In genomic region chr4:185344743-185345538, GRCh38 we compare ENCODE assay signal across 10 cellular contexts. TPM values are rescaled to one million over a fixed set of nuclear protein-coding genes. Genes with fewer than 3 reads are reported as not detected.
DNase-seq lines count a peak whose midpoint lies in the region; ATAC-seq, FAIRE-seq and TF ChIP-seq lines count a peak whose summit lies in the region.
"Had no signal": no experiment of that assay in that cellular context is flagged by ENCODE, and none has a peak within 500 bp of the region (broad histone marks: within the 10 kb centered on the region; RNA-seq: fewer than 3 reads in every experiment).

No MANE protein-coding gene starts in this region.

- H2AFZ ChIP-seq in endothelial cell of umbilical vein (ENCODE audit: low read depth, low read length) (peak overlapping the region; percentile 82), H9 (ENCODE audit: low read length) (no peak overlapping the region)

- WGBS in H9 (ENCODE audit: extremely low coverage, insufficient read length, low lambda C conversion rate): no CpG with 5 or more reads among the region's 6 CpGs

- H3K4me3 Mint-ChIP-seq in CD8-positive, alpha-beta T cell: no peak overlapping the region
- no peak overlapping the region for H3K4me3 Mint-ChIP-seq in H9

- H3K18ac ChIP-seq in H9 (ENCODE audit: insufficient read length, low read depth, low read length): no peak overlapping the region

- H2BK5ac ChIP-seq in H9 (ENCODE audit: insufficient read length, low read length): no peak overlapping the region

- H3K36me3 Mint-ChIP-seq in CD8-positive, alpha-beta T cell: peaks cover 59% of the 10 kb centered on the region
- peaks cover 11 to 60% (median 50%) of the 10 kb centered on the region in 3 experiments for H3K36me3 Mint-ChIP-seq in H9 (ENCODE audit: insufficient read depth in 1 of 3, low read depth in 3 of 3)

- peak overlapping the region; percentile 14 for H3K27ac Mint-ChIP-seq in CD8-positive, alpha-beta T cell
- H3K27ac Mint-ChIP-seq in H9: 0 out of 7 replicates have a peak overlapping the region, but pooled peaks of 1 of the 3 experiments have one; percentile 72

- H2BK120ac ChIP-seq in H9 (ENCODE audit: low read depth, low read length, poor library complexity, severe bottlenecking): no peak overlapping the region

- no peaks in the 10 kb centered on the region for H3K79me2 ChIP-seq in endothelial cell of umbilical vein (ENCODE audit: control insufficient read depth, insufficient read depth, low read length)
- H3K79me2 ChIP-seq in H9 (ENCODE audit: insufficient read depth, low read length): no peaks in the 10 kb centered on the region

- dilution Hi-C loops in endothelial cell of umbilical vein (cut with MboI; ENCODE audit: extremely low pct_ligation_motif_present, low sequenced_read_pairs): no loop called here

- H3K9me3 Mint-ChIP-seq in CD8-positive, alpha-beta T cell: no peaks in the 10 kb centered on the region
- H3K9me3 Mint-ChIP-seq in H9: peaks cover 0 to 3% of the 10 kb centered on the region in 2 experiments; a peak in 1 of 5 replicates

- H3T11ph ChIP-seq in H9 (ENCODE audit: low read length): no peak overlapping the region

- intact Hi-C loops in CD8-positive, alpha-beta T cell (cut with DNase I, micrococcal nuclease): no loop called here
- intact Hi-C loops in endothelial cell of umbilical vein (cut with micrococcal nuclease) (loop anchor here (1.0 to 10.0 kb wide), 4 partner anchors 13 to 250 kb away; partner anchors contain the start of gene ANKRD37), breast epithelium (cut with DNase I; ENCODE audit: low total_unique reads) (no loop called here)

- no peak for ATAC-seq in CD8-positive, alpha-beta T cell
- ATAC-seq in GM19468 (IDR thresholded peaks at IDR 0.05; ENCODE audit: extremely low read depth, unreplicated experiment) (peak; percentile 68), HG03378 (IDR thresholded peaks at IDR 0.05; ENCODE audit: unreplicated experiment) (peak; percentile 56)

- H2BK20ac ChIP-seq in H9 (ENCODE audit: low read depth, low read length, poor library complexity, severe bottlenecking): no peak overlapping the region

- H2AK5ac ChIP-seq in H9 (ENCODE audit: insufficient read length, low read length): no peak overlapping the region

- H3K23ac ChIP-seq in H9 (ENCODE audit: insufficient read length, low read depth, low read length): no peak overlapping the region

- TSS peak; percentile 70 for BruUV-seq in endothelial cell of umbilical vein (replicated peaks; lab: Mats Ljungman, UMichigan)

- no peaks in the 10 kb centered on the region for H3K36me3 ChIP-seq in CD8-positive, alpha-beta T cell (ENCODE audit: insufficient read depth, low read length)
- peaks cover 0 to 2% of the 10 kb centered on the region in 2 experiments for H3K36me3 ChIP-seq in endothelial cell of umbilical vein (ENCODE audit: control insufficient read depth in 2 of 2, extremely low read depth in 1 of 2, insufficient read depth in 2 of 2, low read length in 2 of 2)
- H3K36me3 ChIP-seq in breast epithelium: peaks cover 4% of the 10 kb centered on the region
- H3K36me3 ChIP-seq: SJCRH30 had no signal

- H3K4ac ChIP-seq in H9 (ENCODE audit: low read depth, low read length): no peak overlapping the region

- H4K20me1 ChIP-seq in endothelial cell of umbilical vein (replicated peaks; ENCODE audit: control insufficient read depth, extremely low read depth, insufficient read depth, low read length) (no peaks in the 10 kb centered on the region), H9 (ENCODE audit: control insufficient read depth, insufficient read depth, insufficient read length) (no peaks in the 10 kb centered on the region)

- H4K91ac ChIP-seq in H9 (ENCODE audit: insufficient read length, low read depth, low read length): no peak overlapping the region

- DNase-seq in CD8-positive, alpha-beta T cell: no peak
- peak; percentile 51 for DNase-seq in endothelial cell of umbilical vein (ENCODE audit: low read depth, low spot score)
- no peak for DNase-seq in H9
- DNase-seq in breast epithelium (ENCODE audit: low spot score in 2 of 2): no peak
- no peak for DNase-seq in NCI-H446 (lab: John Stamatoyannopoulos, UW)
- DNase-seq in SHP77 (lab: John Stamatoyannopoulos, UW): no peak
- DNase-seq: SJCRH30 had no signal

- no peaks in the 10 kb centered on the region for H3K9me1 ChIP-seq in endothelial cell of umbilical vein (replicated peaks; ENCODE audit: control insufficient read depth, extremely low read depth, insufficient read depth, low read length)

- peak overlapping the region; percentile 21 for H3K27ac ChIP-seq in CD8-positive, alpha-beta T cell (ENCODE audit: low read depth, low read length)
- H3K27ac ChIP-seq in endothelial cell of umbilical vein (ENCODE audit: insufficient read depth, low read depth, low read length) (peak overlapping the region; percentile 62), H9 (ENCODE audit: insufficient read length, low read depth, low read length) (no peak overlapping the region), breast epithelium (peak overlapping the region in 1 of 2 donors; percentile 50)
- H3K27ac ChIP-seq: SJCRH30 had no signal

- POLR2A ChIA-PET in CD8-positive, alpha-beta T cell (lab: Charles Lee): no interaction called here
- POLR2A ChIA-PET in endothelial cell of umbilical vein (lab: Charles Lee): no interaction called here

- no peaks in the 10 kb centered on the region for H3K9me3 ChIP-seq in CD8-positive, alpha-beta T cell (ENCODE audit: low read length)
- H3K9me3 ChIP-seq in endothelial cell of umbilical vein (replicated peaks; ENCODE audit: control insufficient read depth, insufficient read depth, low read length): no peaks in the 10 kb centered on the region
- no peaks in the 10 kb centered on the region for H3K9me3 ChIP-seq in H9 (ENCODE audit: control insufficient read depth, low read depth, low read length)
- no peaks in the 10 kb centered on the region for H3K9me3 ChIP-seq in breast epithelium
- H3K9me3 ChIP-seq: SJCRH30 had no signal

- H3K9ac ChIP-seq in endothelial cell of umbilical vein (replicated peaks; ENCODE audit: extremely low read depth, insufficient read depth, low read length) (peak overlapping the region; percentile 2), H9 (ENCODE audit: extremely low read depth, insufficient read length, low read length) (no peak overlapping the region)

- TF ChIP-seq POLR2A in endothelial cell of umbilical vein (IDR thresholded peaks at IDR 0.05; ENCODE audit: low read depth, low read length): no peak
- TF ChIP-seq POLR2A in breast epithelium (IDR thresholded peaks at IDR 0.05): no peak

- H2BK15ac ChIP-seq in H9 (ENCODE audit: low read depth, low read length): no peak overlapping the region

- H3K4me1 ChIP-seq in CD8-positive, alpha-beta T cell (ENCODE audit: insufficient read depth, low read length): peaks cover 11% of the 10 kb centered on the region
- H3K4me1 ChIP-seq in endothelial cell of umbilical vein (ENCODE audit: control insufficient read depth, extremely low read depth, insufficient read depth, low read length) (peaks cover 19% of the 10 kb centered on the region), H9 (ENCODE audit: insufficient read depth, low read length) (no peaks in the 10 kb centered on the region), breast epithelium (no peaks in the 10 kb centered on the region)
- H3K4me1 ChIP-seq: SJCRH30 had no signal

- H3K4me3 ChIP-seq in CD8-positive, alpha-beta T cell (ENCODE audit: low read depth, low read length): no peak overlapping the region
- H3K4me3 ChIP-seq in endothelial cell of umbilical vein (replicated peaks in 1 of 3; ENCODE audit: insufficient read depth in 1 of 3, low read depth in 1 of 3, low read length in 3 of 3) (peak overlapping the region in 1 of 3 experiments; percentile 12), breast epithelium (no peak overlapping the region)
- H3K4me3 ChIP-seq: SJCRH30 had no signal

- H4K8ac ChIP-seq in H9 (replicated peaks; ENCODE audit: insufficient read length, low read depth, low read length): no peak overlapping the region

- H3K27me3 Mint-ChIP-seq in CD8-positive, alpha-beta T cell (ENCODE audit: low read depth): no peaks in the 10 kb centered on the region
- H3K27me3 Mint-ChIP-seq in H9 (ENCODE audit: low read depth): no peaks in the 10 kb centered on the region

- CTCF ChIA-PET in CD8-positive, alpha-beta T cell (lab: Charles Lee): interaction anchor here (1.3 kb wide), 1 partner anchor 9 kb away, joined by 3 read pairs; no protein-coding TSS in a partner anchor
- CTCF ChIA-PET in endothelial cell of umbilical vein (lab: Charles Lee): interaction anchor here (1.0 to 1.7 kb wide), 2 partner anchors 10 to 11 kb away, joined by 3 to 5 read pairs; no protein-coding TSS in a partner anchor

- no peak overlapping the region for H3K14ac ChIP-seq in H9 (ENCODE audit: insufficient read depth, low read length)

- H3K4me1 Mint-ChIP-seq in CD8-positive, alpha-beta T cell (ENCODE audit: low read depth): peaks cover 26% of the 10 kb centered on the region
- peaks cover 0 to 7% of the 10 kb centered on the region in 2 experiments for H3K4me1 Mint-ChIP-seq in H9

- peaks cover 3% of the 10 kb centered on the region for H3K79me1 ChIP-seq in H9 (ENCODE audit: insufficient read depth, low read depth, low read length, poor library complexity, severe bottlenecking)

- H3K4me2 ChIP-seq in endothelial cell of umbilical vein (ENCODE audit: insufficient read depth, low read length) (peak overlapping the region; percentile 64), H9 (ENCODE audit: insufficient read depth, insufficient read length, low read length) (no peak overlapping the region)

- no peaks in the 10 kb centered on the region for H3K23me2 ChIP-seq in H9 (ENCODE audit: insufficient read length, low read depth, low read length, poor library complexity, severe bottlenecking)

- no peak overlapping the region for H2BK12ac ChIP-seq in H9 (ENCODE audit: insufficient read length, low read depth, low read length)

- no peak for TF ChIP-seq CTCF in CD8-positive, alpha-beta T cell (IDR thresholded peaks at IDR 0.05)
- no peak for TF ChIP-seq CTCF in endothelial cell of umbilical vein (IDR thresholded peaks at IDR 0.05; ENCODE audit: extremely low read depth in 1 of 2, insufficient read depth in 1 of 2, low read depth in 1 of 2, low read length in 2 of 2)
- TF ChIP-seq CTCF in H9 (conservative IDR thresholded peaks at IDR 0.05): no peak
- TF ChIP-seq CTCF in breast epithelium (IDR thresholded peaks at IDR 0.05): no peak

- no peaks in the 10 kb centered on the region for H3K27me3 ChIP-seq in CD8-positive, alpha-beta T cell (ENCODE audit: insufficient read depth, low read length)
- no peaks in the 10 kb centered on the region for H3K27me3 ChIP-seq in endothelial cell of umbilical vein (ENCODE audit: control insufficient read depth in 2 of 2, insufficient read depth in 2 of 2, low read length in 2 of 2)
- no peaks in the 10 kb centered on the region for H3K27me3 ChIP-seq in H9 (ENCODE audit: insufficient read depth, low read length)
- no peaks in the 10 kb centered on the region for H3K27me3 ChIP-seq in breast epithelium
- H3K27me3 ChIP-seq: SJCRH30 had no signal

- no peak overlapping the region for H4K5ac ChIP-seq in H9 (ENCODE audit: insufficient read length, low read depth, low read length)

- no peak overlapping the region for H3K56ac ChIP-seq in H9 (ENCODE audit: insufficient read length, low read depth, low read length)

- peak; percentile 84 for FAIRE-seq in endothelial cell of umbilical vein (lab: Jason Lieb, UNC)
- FAIRE-seq: G401.6 had no signal

RNA-seq across cellular contexts. Expression of gene LRP2BP, which starts 50.8 kb away (rescaled TPM):
- total RNA-seq in CD8-positive, alpha-beta T cell: 1 to 10 TPM; 2.3 to 3.0 TPM
- 0.32 and 0.53 TPM in 2 replicates for total RNA-seq in endothelial cell of umbilical vein
- 0.16 and 0.18 TPM in 2 replicates for polyA plus RNA-seq in endothelial cell of umbilical vein
- polyA plus RNA-seq in endothelial cell of umbilical vein (2011; cell fraction: cytosol; rRNA removed): 0.16 and 0.23 TPM in 2 replicates
- 0.91 and 1.0 TPM in 2 replicates for polyA plus RNA-seq in endothelial cell of umbilical vein (2011; cell fraction: nucleus; rRNA removed)
- polyA plus RNA-seq in endothelial cell of umbilical vein (2012): 0.50 and 0.71 TPM in 2 replicates
- 0.28 and 1.2 TPM in 2 replicates for polyA minus RNA-seq in endothelial cell of umbilical vein
- 0.20 TPM for polyA minus RNA-seq in endothelial cell of umbilical vein (2011; cell fraction: cytosol; rRNA and poly(A)+ RNA removed)
- 2.3 and 3.8 TPM in 2 replicates for polyA minus RNA-seq in endothelial cell of umbilical vein (2011; cell fraction: nucleus; rRNA and poly(A)+ RNA removed)
- total RNA-seq in H9 (2021): 0.20 and 0.46 TPM in 2 replicates
- 1 to 10 TPM in 2 of 3 donors, under 1 TPM in 1; 0.96 to 2.3 (median 1.6) TPM for total RNA-seq in breast epithelium

RNA-seq across cellular contexts. Expression of gene ANKRD37, which starts 51.7 kb away (rescaled TPM):
- 10 to 100 TPM; 15.0 to 15.9 TPM for total RNA-seq in CD8-positive, alpha-beta T cell
- total RNA-seq in endothelial cell of umbilical vein (4.0 and 4.2 TPM in 2 replicates), H9 (2021) (3.7 and 5.0 TPM in 2 replicates), breast epithelium (10 to 100 TPM in 2 of 3 donors, 1 to 10 TPM in 1; 9.0 to 15.5 (median 10.2) TPM)
- polyA plus RNA-seq in endothelial cell of umbilical vein: 4.2 and 5.8 TPM in 2 replicates
- polyA plus RNA-seq in endothelial cell of umbilical vein (2011; cell fraction: cytosol; rRNA removed): 4.8 and 6.4 TPM in 2 replicates
- polyA plus RNA-seq in endothelial cell of umbilical vein (2011; cell fraction: nucleus; rRNA removed): 13.3 and 14.2 TPM in 2 replicates
- polyA plus RNA-seq in endothelial cell of umbilical vein (2012): 3.4 and 3.5 TPM in 2 replicates
- 3.0 and 5.5 TPM in 2 replicates for polyA minus RNA-seq in endothelial cell of umbilical vein
- 6.9 TPM for polyA minus RNA-seq in endothelial cell of umbilical vein (2011; cell fraction: cytosol; rRNA and poly(A)+ RNA removed)
- polyA minus RNA-seq in endothelial cell of umbilical vein (2011; cell fraction: nucleus; rRNA and poly(A)+ RNA removed): 15.2 and 19.3 TPM in 2 replicates
